In genomic region chr1:53368314-53369033, GRCh38 we compare ENCODE assay signal across 1 cellular context.
TF ChIP-seq lines count a peak whose summit lies in the region.

No MANE protein-coding gene starts in this region.

TF ChIP-seq in GM12878, 131 proteins besides CTCF, POLR2A, EP300 and RAD21 (continued from another document):
- TF ChIP-seq RELA (IDR thresholded peaks at IDR 0.05; ENCODE audit: borderline replicate concordance, partially characterized antibody) = no peak
- no peak for TF ChIP-seq ZBTB40 (IDR thresholded peaks at IDR 0.05; ENCODE audit: borderline replicate concordance)
- no peak for TF ChIP-seq BRCA1 (IDR thresholded peaks at IDR 0.05; ENCODE audit: low read depth, low read length)
